Comparison of ENCODE assay signal across 1 cellular context in the genomic region with DNA sequence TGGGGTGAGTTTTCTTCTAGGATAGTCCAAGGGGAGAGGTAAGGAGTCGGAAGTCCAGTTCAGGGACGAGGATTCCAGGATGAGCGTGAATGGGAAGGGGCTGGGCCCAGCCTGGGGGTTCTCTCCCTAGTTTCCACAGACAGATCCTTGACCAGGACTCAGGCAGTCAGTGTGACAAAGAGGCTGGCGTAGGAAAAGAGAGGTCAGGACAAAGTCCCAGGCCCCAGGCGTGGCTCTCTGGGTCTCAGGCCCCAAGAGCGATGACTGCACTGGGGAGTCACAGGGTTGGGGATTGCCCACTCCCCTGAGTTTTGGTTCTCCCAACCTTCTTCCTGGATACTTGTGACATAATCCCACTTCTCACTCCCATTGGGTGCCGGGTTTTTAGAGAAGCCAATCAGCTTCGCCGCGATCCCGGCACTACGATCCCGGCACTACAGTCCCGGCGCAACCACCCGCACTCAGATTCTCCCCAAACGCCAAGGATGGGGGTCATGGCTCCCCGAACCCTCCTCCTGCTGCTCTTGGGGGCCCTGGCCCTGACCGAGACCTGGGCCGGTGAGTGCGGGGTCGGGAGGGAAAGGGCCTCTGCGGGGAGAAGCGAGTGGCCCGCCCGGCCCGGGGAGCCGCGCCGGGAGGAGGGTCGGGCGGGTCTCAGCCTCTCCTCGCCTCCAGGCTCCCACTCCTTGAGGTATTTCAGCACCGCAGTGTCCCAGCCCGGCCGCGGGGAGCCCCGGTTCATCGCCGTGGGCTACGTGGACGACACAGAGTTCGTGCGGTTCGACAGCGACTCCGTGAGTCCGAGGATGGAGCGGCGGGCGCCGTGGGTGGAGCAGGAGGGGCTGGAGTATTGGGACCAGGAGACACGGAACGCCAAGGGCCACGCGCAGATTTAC.
A peak's percentile ranks its signal among the peaks of the same experiment; 100 is the strongest.
TF ChIP-seq lines count a peak whose summit lies in the region.

No MANE protein-coding gene starts in this region.

TF ChIP-seq in HepG2, 621 proteins besides CTCF, POLR2A, EP300 and RAD21 (continued from another document and continues in another):
- TF ChIP-seq HOXA5 (CRISPR knock-in tag; IDR thresholded peaks at IDR 0.05) (peak; percentile 90), GTF3A (CRISPR knock-in tag; conservative IDR thresholded peaks at IDR 0.05) (peak; percentile 58; the same call in 1 of the 2 replicates), ARHGAP35 (CRISPR knock-in tag; IDR thresholded peaks at IDR 0.05; ENCODE audit: borderline replicate concordance) (no peak), SMARCE1 (IDR thresholded peaks at IDR 0.05; ENCODE audit: borderline replicate concordance) (no peak), ATF1 (CRISPR knock-in tag; IDR thresholded peaks at IDR 0.05) (peak; percentile 93), HNRNPL (IDR thresholded peaks at IDR 0.05; ENCODE audit: low read depth, low read length) (0 out of 2 replicates have a peak, but pooled peaks have one; percentile 32), ZNF670 (CRISPR knock-in tag; IDR thresholded peaks at IDR 0.05; ENCODE audit: borderline replicate concordance) (no peak), ZNF180 (CRISPR knock-in tag; IDR thresholded peaks at IDR 0.05; ENCODE audit: borderline replicate concordance, low read depth) (no peak), PHB2 (IDR thresholded peaks at IDR 0.05; ENCODE audit: partially characterized antibody) (no peak), TCF7L2 (IDR thresholded peaks at IDR 0.05; ENCODE audit: low read depth, low read length) (no peak), MLLT10 (CRISPR knock-in tag; IDR thresholded peaks at IDR 0.05) (no peak), ZNF7 (CRISPR knock-in tag; IDR thresholded peaks at IDR 0.05) (no peak), THAP11 (CRISPR knock-in tag; IDR thresholded peaks at IDR 0.05) (peak; percentile 25), ZNF296 (CRISPR knock-in tag; conservative IDR thresholded peaks at IDR 0.05) (no peak), TCF7 (IDR thresholded peaks at IDR 0.05; ENCODE audit: low read depth) (no peak), ZNF44 (CRISPR knock-in tag; IDR thresholded peaks at IDR 0.05) (peak; percentile 8; the same call in 1 of the 2 replicates), CC2D1A (CRISPR knock-in tag; IDR thresholded peaks at IDR 0.05) (no peak), SAFB2 (CRISPR knock-in tag; IDR thresholded peaks at IDR 0.05; ENCODE audit: borderline replicate concordance, low read depth) (no peak), MED13 (CRISPR knock-in tag; IDR thresholded peaks at IDR 0.05) (no peak), RBAK (CRISPR knock-in tag; IDR thresholded peaks at IDR 0.05) (no peak), MEF2D (CRISPR knock-in tag; IDR thresholded peaks at IDR 0.05) (no peak), TAF1 (CRISPR knock-in tag; IDR thresholded peaks at IDR 0.05) (peak; percentile 52; the same call in 1 of the 2 replicates), KLF6 (CRISPR knock-in tag; IDR thresholded peaks at IDR 0.05) (no peak), ZFP36L2 (CRISPR knock-in tag; IDR thresholded peaks at IDR 0.05) (peak; percentile 15; the same call in 1 of the 2 replicates), HNF4A (CRISPR knock-in tag; IDR thresholded peaks at IDR 0.05) (no peak), ZNF674 (CRISPR knock-in tag; IDR thresholded peaks at IDR 0.05; ENCODE audit: low read depth) (no peak), MBNL3 (CRISPR knock-in tag; conservative IDR thresholded peaks at IDR 0.05) (no peak), KLF9 (CRISPR knock-in tag; IDR thresholded peaks at IDR 0.05; ENCODE audit: low read depth) (no peak), ZNF777 (CRISPR knock-in tag; IDR thresholded peaks at IDR 0.05) (0 out of 2 replicates have a peak, but pooled peaks have one; percentile 55), MXI1 (IDR thresholded peaks at IDR 0.05; ENCODE audit: borderline replicate concordance, low read depth, low read length) (peak; percentile 20; the same call in 1 of the 3 replicates), ZNF530 (CRISPR knock-in tag; IDR thresholded peaks at IDR 0.05; ENCODE audit: low read depth) (no peak), GPN1 (CRISPR knock-in tag; IDR thresholded peaks at IDR 0.05; ENCODE audit: borderline replicate concordance) (no peak), CCDC6 (CRISPR knock-in tag; IDR thresholded peaks at IDR 0.05) (0 out of 2 replicates have a peak, but pooled peaks have one; percentile 1), FOXC1 (CRISPR knock-in tag; IDR thresholded peaks at IDR 0.05; ENCODE audit: borderline replicate concordance) (no peak; the same call in 1 of the 2 replicates), KDM1A (CRISPR knock-in tag; IDR thresholded peaks at IDR 0.05) (no peak), ZNF878 (CRISPR knock-in tag; IDR thresholded peaks at IDR 0.05) (no peak), RXRA (CRISPR knock-in tag; IDR thresholded peaks at IDR 0.05) (peak; percentile 36; the same call in 1 of the 2 replicates), NCOA5 (CRISPR knock-in tag; IDR thresholded peaks at IDR 0.05) (no peak), ZNF703 (CRISPR knock-in tag; IDR thresholded peaks at IDR 0.05; ENCODE audit: borderline replicate concordance) (peak; percentile 11; the same call in 1 of the 2 replicates), ZKSCAN8 (CRISPR knock-in tag; IDR thresholded peaks at IDR 0.05; ENCODE audit: borderline replicate concordance) (no peak; the same call in 1 of the 2 replicates), ZNF121 (CRISPR knock-in tag; IDR thresholded peaks at IDR 0.05) (no peak), ZBTB3 (CRISPR knock-in tag; IDR thresholded peaks at IDR 0.05; ENCODE audit: borderline replicate concordance, low read depth) (no peak), ESRRA (CRISPR knock-in tag; IDR thresholded peaks at IDR 0.05; ENCODE audit: low read depth) (no peak)
- TF ChIP-seq, protein P1, sequence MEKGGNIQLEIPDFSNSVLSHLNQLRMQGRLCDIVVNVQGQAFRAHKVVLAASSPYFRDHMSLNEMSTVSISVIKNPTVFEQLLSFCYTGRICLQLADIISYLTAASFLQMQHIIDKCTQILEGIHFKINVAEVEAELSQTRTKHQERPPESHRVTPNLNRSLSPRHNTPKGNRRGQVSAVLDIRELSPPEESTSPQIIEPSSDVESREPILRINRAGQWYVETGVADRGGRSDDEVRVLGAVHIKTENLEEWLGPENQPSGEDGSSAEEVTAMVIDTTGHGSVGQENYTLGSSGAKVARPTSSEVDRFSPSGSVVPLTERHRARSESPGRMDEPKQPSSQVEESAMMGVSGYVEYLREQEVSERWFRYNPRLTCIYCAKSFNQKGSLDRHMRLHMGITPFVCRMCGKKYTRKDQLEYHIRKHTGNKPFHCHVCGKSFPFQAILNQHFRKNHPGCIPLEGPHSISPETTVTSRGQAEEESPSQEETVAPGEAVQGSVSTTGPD (CRISPR knock-in tag; IDR thresholded peaks at IDR 0.05): peak; percentile 38; the same call in 1 of the 2 replicates
- TF ChIP-seq, protein P2, sequence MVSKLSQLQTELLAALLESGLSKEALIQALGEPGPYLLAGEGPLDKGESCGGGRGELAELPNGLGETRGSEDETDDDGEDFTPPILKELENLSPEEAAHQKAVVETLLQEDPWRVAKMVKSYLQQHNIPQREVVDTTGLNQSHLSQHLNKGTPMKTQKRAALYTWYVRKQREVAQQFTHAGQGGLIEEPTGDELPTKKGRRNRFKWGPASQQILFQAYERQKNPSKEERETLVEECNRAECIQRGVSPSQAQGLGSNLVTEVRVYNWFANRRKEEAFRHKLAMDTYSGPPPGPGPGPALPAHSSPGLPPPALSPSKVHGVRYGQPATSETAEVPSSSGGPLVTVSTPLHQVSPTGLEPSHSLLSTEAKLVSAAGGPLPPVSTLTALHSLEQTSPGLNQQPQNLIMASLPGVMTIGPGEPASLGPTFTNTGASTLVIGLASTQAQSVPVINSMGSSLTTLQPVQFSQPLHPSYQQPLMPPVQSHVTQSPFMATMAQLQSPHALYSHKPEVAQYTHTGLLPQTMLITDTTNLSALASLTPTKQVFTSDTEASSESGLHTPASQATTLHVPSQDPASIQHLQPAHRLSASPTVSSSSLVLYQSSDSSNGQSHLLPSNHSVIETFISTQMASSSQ (IDR thresholded peaks at IDR 0.05; ENCODE audit: low read depth): no peak
- TF ChIP-seq, protein P2 (CRISPR knock-in tag; IDR thresholded peaks at IDR 0.05; ENCODE audit: borderline replicate concordance): 0 out of 2 replicates have a peak, but pooled peaks have one; percentile 30
- TF ChIP-seq, protein P3, sequence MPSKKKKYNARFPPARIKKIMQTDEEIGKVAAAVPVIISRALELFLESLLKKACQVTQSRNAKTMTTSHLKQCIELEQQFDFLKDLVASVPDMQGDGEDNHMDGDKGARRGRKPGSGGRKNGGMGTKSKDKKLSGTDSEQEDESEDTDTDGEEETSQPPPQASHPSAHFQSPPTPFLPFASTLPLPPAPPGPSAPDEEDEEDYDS (CRISPR knock-in tag; IDR thresholded peaks at IDR 0.05): no peak
- TF ChIP-seq, protein P4, sequence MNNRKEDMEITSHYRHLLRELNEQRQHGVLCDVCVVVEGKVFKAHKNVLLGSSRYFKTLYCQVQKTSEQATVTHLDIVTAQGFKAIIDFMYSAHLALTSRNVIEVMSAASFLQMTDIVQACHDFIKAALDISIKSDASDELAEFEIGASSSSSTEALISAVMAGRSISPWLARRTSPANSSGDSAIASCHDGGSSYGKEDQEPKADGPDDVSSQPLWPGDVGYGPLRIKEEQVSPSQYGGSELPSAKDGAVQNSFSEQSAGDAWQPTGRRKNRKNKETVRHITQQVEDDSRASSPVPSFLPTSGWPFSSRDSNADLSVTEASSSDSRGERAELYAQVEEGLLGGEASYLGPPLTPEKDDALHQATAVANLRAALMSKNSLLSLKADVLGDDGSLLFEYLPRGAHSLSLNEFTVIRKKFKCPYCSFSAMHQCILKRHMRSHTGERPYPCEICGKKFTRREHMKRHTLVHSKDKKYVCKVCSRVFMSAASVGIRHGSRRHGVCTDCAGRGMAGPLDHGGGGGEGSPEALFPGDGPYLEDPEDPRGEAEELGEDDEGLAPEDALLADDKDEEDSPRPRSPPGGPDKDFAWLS (CRISPR knock-in tag; IDR thresholded peaks at IDR 0.05; ENCODE audit: borderline replicate concordance): 0 out of 2 replicates have a peak, but pooled peaks have one; percentile 60
- TF ChIP-seq, protein P5, sequence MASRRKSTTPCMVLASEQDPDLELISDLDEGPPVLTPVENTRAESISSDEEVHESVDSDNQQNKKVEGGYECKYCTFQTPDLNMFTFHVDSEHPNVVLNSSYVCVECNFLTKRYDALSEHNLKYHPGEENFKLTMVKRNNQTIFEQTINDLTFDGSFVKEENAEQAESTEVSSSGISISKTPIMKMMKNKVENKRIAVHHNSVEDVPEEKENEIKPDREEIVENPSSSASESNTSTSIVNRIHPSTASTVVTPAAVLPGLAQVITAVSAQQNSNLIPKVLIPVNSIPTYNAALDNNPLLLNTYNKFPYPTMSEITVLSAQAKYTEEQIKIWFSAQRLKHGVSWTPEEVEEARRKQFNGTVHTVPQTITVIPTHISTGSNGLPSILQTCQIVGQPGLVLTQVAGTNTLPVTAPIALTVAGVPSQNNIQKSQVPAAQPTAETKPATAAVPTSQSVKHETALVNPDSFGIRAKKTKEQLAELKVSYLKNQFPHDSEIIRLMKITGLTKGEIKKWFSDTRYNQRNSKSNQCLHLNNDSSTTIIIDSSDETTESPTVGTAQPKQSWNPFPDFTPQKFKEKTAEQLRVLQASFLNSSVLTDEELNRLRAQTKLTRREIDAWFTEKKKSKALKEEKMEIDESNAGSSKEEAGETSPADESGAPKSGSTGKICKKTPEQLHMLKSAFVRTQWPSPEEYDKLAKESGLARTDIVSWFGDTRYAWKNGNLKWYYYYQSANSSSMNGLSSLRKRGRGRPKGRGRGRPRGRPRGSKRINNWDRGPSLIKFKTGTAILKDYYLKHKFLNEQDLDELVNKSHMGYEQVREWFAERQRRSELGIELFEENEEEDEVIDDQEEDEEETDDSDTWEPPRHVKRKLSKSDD (CRISPR knock-in tag; IDR thresholded peaks at IDR 0.05; ENCODE audit: low read depth): no peak
- TF ChIP-seq, protein P6, sequence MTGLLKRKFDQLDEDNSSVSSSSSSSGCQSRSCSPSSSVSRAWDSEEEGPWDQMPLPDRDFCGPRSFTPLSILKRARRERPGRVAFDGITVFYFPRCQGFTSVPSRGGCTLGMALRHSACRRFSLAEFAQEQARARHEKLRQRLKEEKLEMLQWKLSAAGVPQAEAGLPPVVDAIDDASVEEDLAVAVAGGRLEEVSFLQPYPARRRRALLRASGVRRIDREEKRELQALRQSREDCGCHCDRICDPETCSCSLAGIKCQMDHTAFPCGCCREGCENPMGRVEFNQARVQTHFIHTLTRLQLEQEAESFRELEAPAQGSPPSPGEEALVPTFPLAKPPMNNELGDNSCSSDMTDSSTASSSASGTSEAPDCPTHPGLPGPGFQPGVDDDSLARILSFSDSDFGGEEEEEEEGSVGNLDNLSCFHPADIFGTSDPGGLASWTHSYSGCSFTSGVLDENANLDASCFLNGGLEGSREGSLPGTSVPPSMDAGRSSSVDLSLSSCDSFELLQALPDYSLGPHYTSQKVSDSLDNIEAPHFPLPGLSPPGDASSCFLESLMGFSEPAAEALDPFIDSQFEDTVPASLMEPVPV (CRISPR knock-in tag; IDR thresholded peaks at IDR 0.05): peak; percentile 58; the same call in 1 of the 2 replicates
- TF ChIP-seq, protein P7, sequence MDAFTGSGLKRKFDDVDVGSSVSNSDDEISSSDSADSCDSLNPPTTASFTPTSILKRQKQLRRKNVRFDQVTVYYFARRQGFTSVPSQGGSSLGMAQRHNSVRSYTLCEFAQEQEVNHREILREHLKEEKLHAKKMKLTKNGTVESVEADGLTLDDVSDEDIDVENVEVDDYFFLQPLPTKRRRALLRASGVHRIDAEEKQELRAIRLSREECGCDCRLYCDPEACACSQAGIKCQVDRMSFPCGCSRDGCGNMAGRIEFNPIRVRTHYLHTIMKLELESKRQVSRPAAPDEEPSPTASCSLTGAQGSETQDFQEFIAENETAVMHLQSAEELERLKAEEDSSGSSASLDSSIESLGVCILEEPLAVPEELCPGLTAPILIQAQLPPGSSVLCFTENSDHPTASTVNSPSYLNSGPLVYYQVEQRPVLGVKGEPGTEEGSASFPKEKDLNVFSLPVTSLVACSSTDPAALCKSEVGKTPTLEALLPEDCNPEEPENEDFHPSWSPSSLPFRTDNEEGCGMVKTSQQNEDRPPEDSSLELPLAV (CRISPR knock-in tag; conservative IDR thresholded peaks at IDR 0.05; ENCODE audit: low read depth): no peak
- TF ChIP-seq, protein P8, sequence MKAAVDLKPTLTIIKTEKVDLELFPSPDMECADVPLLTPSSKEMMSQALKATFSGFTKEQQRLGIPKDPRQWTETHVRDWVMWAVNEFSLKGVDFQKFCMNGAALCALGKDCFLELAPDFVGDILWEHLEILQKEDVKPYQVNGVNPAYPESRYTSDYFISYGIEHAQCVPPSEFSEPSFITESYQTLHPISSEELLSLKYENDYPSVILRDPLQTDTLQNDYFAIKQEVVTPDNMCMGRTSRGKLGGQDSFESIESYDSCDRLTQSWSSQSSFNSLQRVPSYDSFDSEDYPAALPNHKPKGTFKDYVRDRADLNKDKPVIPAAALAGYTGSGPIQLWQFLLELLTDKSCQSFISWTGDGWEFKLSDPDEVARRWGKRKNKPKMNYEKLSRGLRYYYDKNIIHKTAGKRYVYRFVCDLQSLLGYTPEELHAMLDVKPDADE (CRISPR knock-in tag; IDR thresholded peaks at IDR 0.05): no peak
